ENCODE assay signal across 8 cellular contexts in genomic region chr9:2241875-2242741, GRCh38.
DNase-seq lines count a peak whose midpoint lies in the region; ATAC-seq and TF ChIP-seq lines count a peak whose summit lies in the region.

No MANE protein-coding gene starts in this region.

- CTCF ChIA-PET in AG04449 (lab: Yijun Ruan, JAX), result interaction anchor here (0.9 to 2.6 kb wide), 5 partner anchors 8 to 486 kb away, joined by 3 to 17 read pairs (median 3); no protein-coding TSS in a partner anchor

- H3K4me3 ChIP-seq in AG04449 (ENCODE audit: low read depth, low read length) (peak overlapping the region; percentile 63), WI38 (ENCODE audit: low read depth, low read length) (peak overlapping the region; percentile 61), colonic mucosa (peak overlapping the region; percentile 37)

- DNase-seq in AG04449 (ENCODE audit: low read depth, low spot score), result peak; percentile 31
- DNase-seq in NCI-H2171 (lab: John Stamatoyannopoulos, UW), result peak; percentile 96
- peak; percentile 82 for DNase-seq in colonic mucosa
- peak; percentile 19 to 53 (median 49) for DNase-seq in stimulated activated CD4-positive, alpha-beta T cell treated with anti-CD3 and anti-CD28 coated beads, Interleukin-1b, Interleukin-23, amount 100 ng/mL, for 24 hours (ENCODE audit: low read depth in 4 of 4, low spot score in 1 of 4)

- POLR2A ChIA-PET in AG04449 (lab: Yijun Ruan, JAX), result interaction anchor here (0.7 kb wide), 1 partner anchor 261 kb away, joined by 3 read pairs; no protein-coding TSS in a partner anchor

- TF ChIP-seq CTCF in AG04449 (IDR thresholded peaks at IDR 0.05; ENCODE audit: insufficient read depth, low read length, missing control alignments) (no peak), WI38 (IDR thresholded peaks at IDR 0.05; ENCODE audit: low read depth, low read length) (no peak), colonic mucosa (IDR thresholded peaks at IDR 0.05) (peak; percentile 2)

- no peaks in the 10 kb centered on the region for H3K9me3 ChIP-seq in colonic mucosa

- H3K27ac ChIP-seq in colonic mucosa, result peak overlapping the region; percentile 35
- peak overlapping the region; percentile 30 for H3K27ac ChIP-seq in layer of hippocampus (ENCODE audit: low read depth, low read length)

- peak overlapping the region; percentile 54 to 77 for H3K9ac ChIP-seq in colonic mucosa (ENCODE audit: low read depth in 2 of 2, low read length in 2 of 2)

- intact Hi-C loops in colonic mucosa (cut with DNase I), result no loop called here

- no peaks in the 10 kb centered on the region for H3K36me3 ChIP-seq in colonic mucosa

- no peaks in the 10 kb centered on the region for H3K4me1 ChIP-seq in colonic mucosa

- ATAC-seq in GM18909 (IDR thresholded peaks at IDR 0.05; ENCODE audit: poor library complexity, unreplicated experiment) (peak; percentile 92), HG03108 (IDR thresholded peaks at IDR 0.05; ENCODE audit: unreplicated experiment) (peak; percentile 91)

- H3K27me3 ChIP-seq in colonic mucosa, result no peaks in the 10 kb centered on the region
- no peaks in the 10 kb centered on the region for H3K27me3 ChIP-seq in layer of hippocampus (ENCODE audit: control insufficient read depth, insufficient read depth, low read length)

Comparison
In these comparisons a context has a peak if more than half of its experiments do, and no peak if none do; other contexts are left out.
1. Peak in every context shown above with its lines: DNase-seq, ATAC-seq, H3K4me3 ChIP-seq and H3K27ac ChIP-seq.
2. DNase-seq: peak in every context shown above with its lines; median percentile 96 in NCI-H2171; 82 in colonic mucosa; 49 in stimulated activated CD4-positive, alpha-beta T cell treated with anti-CD3 and anti-CD28 coated beads, Interleukin-1b, Interleukin-23, amount 100 ng/mL, for 24 hours; 31 in AG04449.